ENCODE assay signal across 15 cellular contexts in genomic region chr10:6320320-6321010, GRCh38.
DNase-seq lines count a peak whose midpoint lies in the region; ATAC-seq and TF ChIP-seq lines count a peak whose summit lies in the region.
"Had no signal": no experiment of that assay in that cellular context is flagged by ENCODE, and none has a peak within 500 bp of the region (broad histone marks: within the 10 kb centered on the region; RNA-seq: fewer than 3 reads in every experiment).

No MANE protein-coding gene starts in this region.

- peak; percentile 62 for DNase-seq in left kidney (ENCODE audit: low read depth, low spot score)
- DNase-seq in amniotic stem cell (lab: John Stamatoyannopoulos, UW) = no peak
- DNase-seq in esophagus squamous epithelium (lab: John Stamatoyannopoulos, UW) = no peak
- DNase-seq in activated CD4-positive, alpha-beta T cell treated with anti-CD3 and anti-CD28 coated beads, Interleukin-2, amount 50 U/mL, for 48 hours = no peak
- no peak for DNase-seq in CD4-positive, alpha-beta memory T cell
- DNase-seq: left colon, NCI-H1048, NCI-H774, SK-N-SH, stomach had no signal

- peak; percentile 78 for ATAC-seq in GM18508 (IDR thresholded peaks at IDR 0.05; ENCODE audit: insufficient read depth, unreplicated experiment)
- peak; percentile 75 for ATAC-seq in GM21367 (IDR thresholded peaks at IDR 0.05; ENCODE audit: unreplicated experiment)
- ATAC-seq in HG03175 (IDR thresholded peaks at IDR 0.05; ENCODE audit: unreplicated experiment) = peak; percentile 86
- ATAC-seq: left colon had no signal

- TF ChIP-seq POLR2A in esophagus squamous epithelium (IDR thresholded peaks at IDR 0.05) = no peak

- 93 to 94% methylated on average over 5 to 6 of the region's 6 CpGs for WGBS in esophagus squamous epithelium, 2 donors

- H3K27ac Mint-ChIP-seq in CD4-positive, alpha-beta memory T cell = no peak overlapping the region
- H3K27ac Mint-ChIP-seq: activated naive CD4-positive, alpha-beta T cell treated with anti-CD3 and anti-CD28 coated beads, Interleukin-2, amount 50 U/mL, for 24 hours; dendritic cell treated with granulocyte-macrophage colony-stimulating factor and Interleukin-4, amounts not matched to agents 40 ng/mL and 50 ng/mL, for 4 days had no signal

- no peaks in the 10 kb centered on the region for H3K27me3 Mint-ChIP-seq in CD4-positive, alpha-beta memory T cell
- H3K27me3 Mint-ChIP-seq: activated naive CD4-positive, alpha-beta T cell treated with anti-CD3 and anti-CD28 coated beads, Interleukin-2, amount 50 U/mL, for 24 hours had no signal

- no peak overlapping the region for H3K4me3 Mint-ChIP-seq in CD4-positive, alpha-beta memory T cell
- H3K4me3 Mint-ChIP-seq: activated naive CD4-positive, alpha-beta T cell treated with anti-CD3 and anti-CD28 coated beads, Interleukin-2, amount 50 U/mL, for 24 hours; dendritic cell treated with granulocyte-macrophage colony-stimulating factor and Interleukin-4, amounts not matched to agents 40 ng/mL and 50 ng/mL, for 4 days had no signal

- H3K4me1 Mint-ChIP-seq in CD4-positive, alpha-beta memory T cell = no peaks in the 10 kb centered on the region
- H3K4me1 Mint-ChIP-seq: activated naive CD4-positive, alpha-beta T cell treated with anti-CD3 and anti-CD28 coated beads, Interleukin-2, amount 50 U/mL, for 24 hours had no signal

- peaks cover 2 to 27% of the 10 kb centered on the region in 2 donors for H3K36me3 Mint-ChIP-seq in CD4-positive, alpha-beta memory T cell

- no peaks in the 10 kb centered on the region for H3K27me3 ChIP-seq in esophagus squamous epithelium
- H3K27me3 ChIP-seq in CD4-positive, alpha-beta memory T cell (ENCODE audit: insufficient read depth, low read length) = no peaks in the 10 kb centered on the region
- H3K27me3 ChIP-seq: stomach had no signal

- no peak overlapping the region for H3K27ac ChIP-seq in esophagus squamous epithelium
- H3K27ac ChIP-seq in CD4-positive, alpha-beta memory T cell (ENCODE audit: low read depth, low read length) = no peak overlapping the region
- H3K27ac ChIP-seq: stomach had no signal

- POLR2A ChIA-PET in CD4-positive, alpha-beta memory T cell (lab: Charles Lee; ENCODE audit: partially characterized antibody) = interaction anchor here (0.7 kb wide), 1 partner anchor 27 kb away, joined by 4 read pairs; no protein-coding TSS in a partner anchor

- H3K36me3 ChIP-seq in esophagus squamous epithelium = no peaks in the 10 kb centered on the region
- no peaks in the 10 kb centered on the region for H3K36me3 ChIP-seq in CD4-positive, alpha-beta memory T cell (ENCODE audit: insufficient read depth, low read length)
- H3K36me3 ChIP-seq: stomach had no signal

- TF ChIP-seq CTCF in esophagus squamous epithelium (IDR thresholded peaks at IDR 0.05) = no peak

- intact Hi-C loops in esophagus squamous epithelium (cut with DNase I) = no loop called here
- intact Hi-C loops in CD4-positive, alpha-beta memory T cell (cut with micrococcal nuclease) = no loop called here

- H3K4me3 ChIP-seq in esophagus squamous epithelium = no peak overlapping the region
- H3K4me3 ChIP-seq in CD4-positive, alpha-beta memory T cell (ENCODE audit: low read length in 2 of 2) = no peak overlapping the region
- H3K4me3 ChIP-seq: stomach had no signal

- no peaks in the 10 kb centered on the region for H3K9me3 Mint-ChIP-seq in CD4-positive, alpha-beta memory T cell
- H3K9me3 Mint-ChIP-seq: activated naive CD4-positive, alpha-beta T cell treated with anti-CD3 and anti-CD28 coated beads, Interleukin-2, amount 50 U/mL, for 24 hours; dendritic cell treated with granulocyte-macrophage colony-stimulating factor and Interleukin-4, amounts not matched to agents 40 ng/mL and 50 ng/mL, for 4 days had no signal

- no peaks in the 10 kb centered on the region for H3K9me3 ChIP-seq in esophagus squamous epithelium
- H3K9me3 ChIP-seq in CD4-positive, alpha-beta memory T cell (ENCODE audit: control insufficient read depth in 1 of 2, low read length in 2 of 2) = no peaks in the 10 kb centered on the region
- H3K9me3 ChIP-seq: SK-N-SH, stomach had no signal

- no peaks in the 10 kb centered on the region for H3K4me1 ChIP-seq in esophagus squamous epithelium
- no peaks in the 10 kb centered on the region for H3K4me1 ChIP-seq in CD4-positive, alpha-beta memory T cell (ENCODE audit: insufficient read depth, low read length)

- CTCF ChIA-PET in CD4-positive, alpha-beta memory T cell (lab: Charles Lee; ENCODE audit: partially characterized antibody) = interaction anchor here (1.2 kb wide), 1 partner anchor 27 kb away, joined by 3 read pairs; no protein-coding TSS in a partner anchor
